8 cellular contexts compared by ENCODE assay signal in the genomic region with DNA sequence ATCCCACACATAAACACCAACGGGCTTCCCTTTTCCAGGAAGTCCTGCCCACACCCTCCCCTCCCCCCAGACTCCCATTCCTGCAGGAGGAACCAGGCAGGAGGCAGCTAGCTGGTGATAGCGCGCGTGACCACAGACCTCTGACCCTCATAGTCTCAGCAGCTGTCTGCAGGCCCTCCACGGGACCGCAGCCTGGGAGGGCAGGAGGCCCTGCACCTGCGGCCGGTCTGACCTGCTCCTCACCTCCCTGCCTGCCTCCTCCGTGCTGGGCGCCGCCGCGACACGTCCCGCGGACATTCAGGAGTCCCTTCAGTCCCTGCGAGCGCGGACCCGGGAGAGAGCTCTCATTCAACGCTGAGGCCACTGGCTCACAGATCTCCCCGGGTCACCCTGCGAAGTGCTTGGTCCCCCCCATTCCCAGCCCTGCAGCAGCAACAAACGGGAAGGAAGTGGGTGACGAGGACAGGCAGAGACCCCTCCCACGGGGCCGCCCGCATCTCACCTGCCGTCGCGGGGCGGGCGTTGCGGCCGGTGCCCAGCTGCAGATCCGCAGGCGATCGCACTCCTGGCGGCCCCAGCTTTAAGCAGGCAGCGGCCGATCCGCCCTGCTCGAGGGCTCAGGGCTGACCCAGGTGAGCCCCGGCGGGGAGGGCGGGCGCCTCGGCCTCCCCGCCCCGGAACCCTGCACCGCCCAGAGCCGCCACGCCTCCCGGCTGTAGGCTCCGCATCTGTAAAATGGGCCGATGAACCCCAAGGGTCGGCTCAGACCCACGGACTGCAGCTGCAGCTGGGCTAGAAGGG. TPM values are rescaled to one million over a fixed set of nuclear protein-coding genes. Genes with fewer than 3 reads are reported as not detected.
DNase-seq lines count a peak whose midpoint lies in the region; ATAC-seq and TF ChIP-seq lines count a peak whose summit lies in the region.

No MANE protein-coding gene starts in this region.

- peak; percentile 16 for ATAC-seq in body of pancreas
- ATAC-seq in GM18861 (IDR thresholded peaks at IDR 0.05; ENCODE audit: unreplicated experiment): no peak

- TF ChIP-seq CTCF in body of pancreas (IDR thresholded peaks at IDR 0.05): no peak
- no peak for TF ChIP-seq CTCF in lower leg skin (IDR thresholded peaks at IDR 0.05)
- TF ChIP-seq CTCF in suprapubic skin (IDR thresholded peaks at IDR 0.05): no peak

- DNase-seq in CMK (ENCODE audit: low read depth) (peak; percentile 97), OCI-M1 (lab: John Stamatoyannopoulos, UW) (peak; percentile 98), body of pancreas (peak in 3 of 4 donors; percentile 36 to 64 (median 61)), lower leg skin (ENCODE audit: low spot score in 2 of 2) (peak in 1 of 2 donors; percentile 53), suprapubic skin (ENCODE audit: low spot score in 2 of 2) (no peak), G401 (ENCODE audit: low spot score) (no peak), kidney glomerular epithelial cell (lab: John Stamatoyannopoulos, UW) (no peak)

- H3K4me3 ChIP-seq in body of pancreas: no peak overlapping the region
- peak overlapping the region; percentile 9 for H3K4me3 ChIP-seq in lower leg skin (ENCODE audit: low read depth, poor library complexity, severe bottlenecking)
- peak overlapping the region; percentile 53 for H3K4me3 ChIP-seq in suprapubic skin

- H3K36me3 ChIP-seq in body of pancreas (replicated peaks in 1 of 2; ENCODE audit: insufficient read depth in 1 of 2, low read depth in 2 of 2) (no peaks in the 10 kb centered on the region), suprapubic skin (no peaks in the 10 kb centered on the region)

- in situ Hi-C loops in G401 (cut with HindIII; ENCODE audit: low sequenced_read_pairs): no loop called here

- 14 to 28% methylated on average over 10 to 53 of the region's 58 CpGs for WGBS in body of pancreas, 2 donors
- WGBS in lower leg skin, 2 donors: 7 to 8% methylated on average over 18 to 27 of the region's 58 CpGs
- 5% methylated on average over 11 of the region's 58 CpGs for WGBS in suprapubic skin

- TF ChIP-seq POLR2A in body of pancreas (IDR thresholded peaks at IDR 0.05) (peak in 1 of 3 donors; percentile 39), lower leg skin (IDR thresholded peaks at IDR 0.05) (no peak), suprapubic skin (IDR thresholded peaks at IDR 0.05) (no peak)

- H3K4me1 ChIP-seq in body of pancreas (peaks cover 31% of the 10 kb centered on the region), suprapubic skin (peaks cover 37% of the 10 kb centered on the region)

- H3K27me3 ChIP-seq in body of pancreas: no peaks in the 10 kb centered on the region
- H3K27me3 ChIP-seq in suprapubic skin: peaks cover 3% of the 10 kb centered on the region

- H3K27ac ChIP-seq in body of pancreas: peak overlapping the region in 2 of 4 donors; percentile 48 to 55
- peak overlapping the region; percentile 65 for H3K27ac ChIP-seq in suprapubic skin

- intact Hi-C loops in body of pancreas (cut with DNase I) (no loop called here), lower leg skin (cut with DNase I; ENCODE audit: low total_unique reads) (no loop called here)

- no peak for TF ChIP-seq EP300 in suprapubic skin (IDR thresholded peaks at IDR 0.05)

- H3K9me3 ChIP-seq in body of pancreas (no peaks in the 10 kb centered on the region), suprapubic skin (no peaks in the 10 kb centered on the region)

RNA-seq across cellular contexts. Expression of a gene that starts 1.1 kb away (rescaled TPM):
- 10 to 100 TPM in 1 of 2 donors, 1 to 10 TPM in 1; 8.0 to 22.4 TPM for total RNA-seq in body of pancreas
- total RNA-seq in lower leg skin: 10 to 100 TPM; 29.0 to 63.5 (median 52.1) TPM
- total RNA-seq in suprapubic skin: 10 to 100 TPM; 18.0 to 40.1 (median 32.8) TPM
- total RNA-seq in G401 (2014; rRNA removed; shearing (Covaris generic)): not detected in 2 replicates

RNA-seq across cellular contexts. Expression of a gene that starts 18.7 kb away (rescaled TPM):
- total RNA-seq in body of pancreas (1 to 10 TPM; 4.6 to 8.8 TPM), lower leg skin (10 to 100 TPM in 3 of 4 donors, 1 to 10 TPM in 1; 8.6 to 12.1 (median 11.2) TPM), suprapubic skin (1 to 10 TPM; 6.1 to 8.9 (median 7.9) TPM)
- total RNA-seq in G401 (2014; rRNA removed; shearing (Covaris generic)): 28.9 and 35.6 TPM in 2 replicates

RNA-seq across cellular contexts. Expression of a gene that starts 19.5 kb away (rescaled TPM):
- total RNA-seq in body of pancreas: 10 to 100 TPM; 36.6 TPM
- total RNA-seq in lower leg skin: 10 to 100 TPM; 22.3 to 41.5 (median 35.4) TPM
- total RNA-seq in suprapubic skin: 10 to 100 TPM; 30.6 to 55.3 (median 41.1) TPM
- 54.0 and 57.8 TPM in 2 replicates for total RNA-seq in G401 (2014; rRNA removed; shearing (Covaris generic))

RNA-seq across cellular contexts. Expression of a gene that starts 39.9 kb away (rescaled TPM):
- 10 to 100 TPM; 10.9 to 15.2 TPM for total RNA-seq in body of pancreas
- total RNA-seq in lower leg skin: 10 to 100 TPM in 3 of 4 donors, 1 to 10 TPM in 1; 7.7 to 72.3 (median 19.7) TPM
- 10 to 100 TPM; 19.9 to 31.6 (median 24.2) TPM for total RNA-seq in suprapubic skin
- total RNA-seq in G401 (2014; rRNA removed; shearing (Covaris generic)): 28.0 and 34.3 TPM in 2 replicates

RNA-seq across cellular contexts. Expression of a gene that starts 49.6 kb away (rescaled TPM):
- total RNA-seq in body of pancreas: 10 to 100 TPM; 55.8 to 79.1 TPM
- total RNA-seq in lower leg skin: 10 to 100 TPM; 55.9 to 82.8 (median 57.7) TPM
- 10 to 100 TPM; 40.4 to 65.7 (median 57.8) TPM for total RNA-seq in suprapubic skin
- 104 and 109 TPM in 2 replicates for total RNA-seq in G401 (2014; rRNA removed; shearing (Covaris generic))

Comparison
In these comparisons a context has a peak if more than half of its experiments do, and no peak if none do; other contexts are left out.
1. DNase-seq: peak in CMK (single experiment), OCI-M1 (single experiment) and body of pancreas (3 of 4); none in suprapubic skin (0 of 2), G401 (single experiment) and kidney glomerular epithelial cell (single experiment).
2. H3K4me3 ChIP-seq: peak in lower leg skin (single experiment) and suprapubic skin (single experiment); none in body of pancreas (0 of 2).